In genomic region chr1:46549697-46550681, GRCh38 we compare ENCODE assay signal across 9 cellular contexts. TPM values are rescaled to one million over a fixed set of nuclear protein-coding genes. Genes with fewer than 3 reads are reported as not detected.
DNase-seq lines count a peak whose midpoint lies in the region; ATAC-seq and TF ChIP-seq lines count a peak whose summit lies in the region.
"Had no signal": no experiment of that assay in that cellular context is flagged by ENCODE, and none has a peak within 500 bp of the region (broad histone marks: within the 10 kb centered on the region; RNA-seq: fewer than 3 reads in every experiment).

No MANE protein-coding gene starts in this region.

- TF ChIP-seq CTCF in dorsolateral prefrontal cortex (IDR thresholded peaks at IDR 0.05 in 54 of 56, conservative IDR thresholded peaks at IDR 0.05 in 2 of 56; ENCODE audit: low read depth in 1 of 56, partially characterized antibody in 56 of 56) (no peak), GM10266 (IDR thresholded peaks at IDR 0.05; ENCODE audit: control insufficient read depth, insufficient read depth, low read depth, missing control alignments) (no peak), WERI-Rb-1 (IDR thresholded peaks at IDR 0.05; ENCODE audit: low read depth, low read length) (no peak)

- peak overlapping the region in 22 of 59 donors; percentile 4 to 67 (median 36) for H3K27ac ChIP-seq in dorsolateral prefrontal cortex
- H3K27ac ChIP-seq in WERI-Rb-1, result no peak overlapping the region

- no peak overlapping the region for H3K4me3 Mint-ChIP-seq in T-cell

- intact Hi-C loops in dorsolateral prefrontal cortex (cut with DNase I) (no loop called here), posterior cingulate gyrus (cut with DNase I) (no loop called here)

- H3K9me3 Mint-ChIP-seq in T-cell, result no peaks in the 10 kb centered on the region

- no peaks in the 10 kb centered on the region for H3K36me3 Mint-ChIP-seq in T-cell

- peak; percentile 20 for DNase-seq in stimulated activated CD4-positive, alpha-beta T cell treated with anti-CD3 and anti-CD28 coated beads, Interleukin-1b, Interleukin-23, amount 100 ng/mL, for 48 hours
- no peak for DNase-seq in stimulated activated CD4-positive, alpha-beta T cell treated with anti-CD3 and anti-CD28 coated beads, Interleukin-2, amount 100 ng/mL, for 48 hours
- DNase-seq in T-cell (peak in 32 of 34 experiments; percentile 17 to 77 (median 59)), dorsolateral prefrontal cortex (peak in 7 of 10 donors; percentile 50 to 80 (median 74)), posterior cingulate gyrus (peak in 7 of 10 donors; percentile 43 to 94 (median 73)), GM10266 (ENCODE audit: extremely low spot score) (no peak), WERI-Rb-1 (no peak)

- no peaks in the 10 kb centered on the region for H3K36me3 ChIP-seq in WERI-Rb-1

- H3K27me3 Mint-ChIP-seq in T-cell, result peaks cover 17 to 23% of the 10 kb centered on the region in 2 donors

- H3K27me3 ChIP-seq in dorsolateral prefrontal cortex (peaks cover 0 to 8% (median 1%) of the 10 kb centered on the region in 45 donors), WERI-Rb-1 (ENCODE audit: insufficient read depth, low read depth, severe bottlenecking) (no peaks in the 10 kb centered on the region)

- peaks cover 10 to 13% (median 12%) of the 10 kb centered on the region in 3 donors for H3K4me1 Mint-ChIP-seq in T-cell

- CTCF ChIA-PET in T-cell (lab: Charles Lee), result interaction anchor here in 1 of 2 donors (0.6 to 1.1 kb wide), 2 partner anchors 17 to 127 kb away, joined by 3 to 4 read pairs; no protein-coding TSS in a partner anchor

- ATAC-seq in T-cell (replicated peaks in 1 of 4) (peak; percentile 53 to 90 (median 62)), HG03565 (IDR thresholded peaks at IDR 0.05; ENCODE audit: unreplicated experiment) (no peak)

- peak overlapping the region in 1 of 2 donors; percentile 40 for H3K27ac Mint-ChIP-seq in T-cell

- H3K4me3 ChIP-seq in dorsolateral prefrontal cortex (peak overlapping the region in 17 of 59 donors; percentile 0 to 37 (median 22)), WERI-Rb-1 (ENCODE audit: low read depth, low read length) (no peak overlapping the region)

- no peaks in the 10 kb centered on the region for H3K9me3 ChIP-seq in WERI-Rb-1 (ENCODE audit: severe bottlenecking)

- POLR2A ChIA-PET in T-cell (lab: Charles Lee), result no interaction called here

RNA-seq across cellular contexts. Expression of gene KNCN, which starts 1.5 kb away (rescaled TPM):
- total RNA-seq in T-cell (under 1 TPM in 1 of 5 donors, not detected in 4; 0.14 TPM), dorsolateral prefrontal cortex (1 to 10 TPM in 76 of 120 experiments, under 1 TPM in 43, not detected in 1; 0.23 to 3.5 (median 1.2) TPM)
- total RNA-seq: pulmonary artery endothelial cell had no signal

RNA-seq across cellular contexts. Expression of gene MKNK1, which starts 54.1 kb away (rescaled TPM):
- 10 to 100 TPM; 41.4 to 54.5 (median 52.7) TPM for total RNA-seq in T-cell
- 100 to 1,000 TPM in 4 of 120 experiments, 10 to 100 TPM in 116; 35.7 to 124 (median 71.0) TPM for total RNA-seq in dorsolateral prefrontal cortex

Comparison
In these comparisons a context has a peak if more than half of its experiments do, and no peak if none do; other contexts are left out.
1. DNase-seq: peak in stimulated activated CD4-positive, alpha-beta T cell treated with anti-CD3 and anti-CD28 coated beads, Interleukin-1b, Interleukin-23, amount 100 ng/mL, for 48 hours (single experiment), T-cell (32 of 34), dorsolateral prefrontal cortex (7 of 10) and posterior cingulate gyrus (7 of 10); none in stimulated activated CD4-positive, alpha-beta T cell treated with anti-CD3 and anti-CD28 coated beads, Interleukin-2, amount 100 ng/mL, for 48 hours (0 of 2), GM10266 (single experiment) and WERI-Rb-1 (single experiment).